ENCODE assay signal across 25 cellular contexts in genomic region chr10:109166935-109167334, GRCh38.
DNase-seq lines count a peak whose midpoint lies in the region; ATAC-seq and TF ChIP-seq lines count a peak whose summit lies in the region.
"Had no signal": no experiment of that assay in that cellular context is flagged by ENCODE, and none has a peak within 500 bp of the region (broad histone marks: within the 10 kb centered on the region; RNA-seq: fewer than 3 reads in every experiment).

No MANE protein-coding gene starts in this region.

- TF ChIP-seq POLR2A in IMR-90 (IDR thresholded peaks at IDR 0.05; ENCODE audit: low read depth, low read length) (no peak), erythroblast (IDR thresholded peaks at IDR 0.05; ENCODE audit: low read length) (no peak)

- intact Hi-C loops in A673 (cut with micrococcal nuclease; ENCODE audit: unreplicated experiment): no loop called here
- intact Hi-C loops in IMR-90 (cut with micrococcal nuclease): no loop called here

- H3K4me3 ChIP-seq in A673 (ENCODE audit: low read depth, low read length, poor library complexity, severe bottlenecking) (no peak overlapping the region), IMR-90 (ENCODE audit: insufficient read depth, low read depth, low read length) (no peak overlapping the region)
- H3K4me3 ChIP-seq: GM23338 had no signal

- no TSS peak for BruUV-seq in A673 (replicated peaks; lab: Mats Ljungman, UMichigan)
- no TSS peak for BruUV-seq in IMR-90 (replicated peaks; lab: Mats Ljungman, UMichigan)

- H3K27me3 ChIP-seq in A673 (replicated peaks; ENCODE audit: insufficient read depth, low read depth, low read length, poor library complexity) (no peaks in the 10 kb centered on the region), IMR-90 (ENCODE audit: control insufficient read depth, insufficient read depth, low read length) (no peaks in the 10 kb centered on the region)

- H3K4me2 ChIP-seq in IMR-90 (ENCODE audit: low read depth, low read length): no peak overlapping the region
- H3K4me2 ChIP-seq: GM23338 had no signal

- no peak overlapping the region for H4K5ac ChIP-seq in IMR-90 (ENCODE audit: low read depth, low read length)

- no peak overlapping the region for H2BK15ac ChIP-seq in IMR-90 (ENCODE audit: low read depth, low read length)

- H3K14ac ChIP-seq in IMR-90 (replicated peaks; ENCODE audit: low read depth, low read length): no peak overlapping the region

- H3K23ac ChIP-seq in IMR-90 (ENCODE audit: low read depth, low read length): no peak overlapping the region

- H3K27ac ChIP-seq in A673 (ENCODE audit: low read depth, low read length, poor library complexity, severe bottlenecking) (no peak overlapping the region), IMR-90 (ENCODE audit: insufficient read depth, low read length) (no peak overlapping the region)
- H3K27ac ChIP-seq: 22Rv1, RWPE1 had no signal

- no peak overlapping the region for H3K4ac ChIP-seq in IMR-90 (ENCODE audit: low read depth, low read length)

- H2AK5ac ChIP-seq in IMR-90 (ENCODE audit: low read depth, low read length): no peak overlapping the region

- in situ Hi-C loops in IMR-90 (cut with MboI; ENCODE audit: low sequenced_read_pairs): no loop called here

- dilution Hi-C loops in IMR-90 (cut with HindIII; ENCODE audit: low sequenced_read_pairs, unreplicated experiment): no loop called here

- POLR2A ChIA-PET in A673 (lab: Charles Lee; ENCODE audit: low non-redundant PET) (no interaction called here), IMR-90 (lab: Charles Lee; ENCODE audit: unreplicated experiment) (no interaction called here)

- no peaks in the 10 kb centered on the region for H4K20me1 ChIP-seq in IMR-90 (ENCODE audit: insufficient read depth, low read length)

- H3K18ac ChIP-seq in IMR-90 (ENCODE audit: low read depth, low read length): no peak overlapping the region

- DNase-seq in A673 (ENCODE audit: low spot score): peak; percentile 39
- peak; percentile 47 for DNase-seq in EL
- DNase-seq in IMR-90: peak; percentile 51
- peak; percentile 43 for DNase-seq in fibroblast of peridontal ligament (ENCODE audit: extremely low read depth)
- DNase-seq in OCI-M1 (lab: John Stamatoyannopoulos, UW): no peak
- DNase-seq in erythroblast (lab: John Stamatoyannopoulos, UW): no peak
- DNase-seq: ACHN; C1 segment of cervical spinal cord; CD4-positive, alpha-beta memory T cell; COR-L47; DMS53; H9; NCI-H1105; NCI-H146; NCI-H1930; NCI-H2107; NCI-H526; NCI-H82; SHP77 had no signal

- H4K91ac ChIP-seq in IMR-90 (ENCODE audit: insufficient read depth, low read depth, low read length): no peak overlapping the region

- ATAC-seq in IMR-90 (ENCODE audit: low read depth) (peak; percentile 95), HG03565 (IDR thresholded peaks at IDR 0.05; ENCODE audit: unreplicated experiment) (no peak), HG03439 (IDR thresholded peaks at IDR 0.05; ENCODE audit: unreplicated experiment) (no peak)
- ATAC-seq: GM23338, Panc1 had no signal

- no peak overlapping the region for H3K9ac ChIP-seq in IMR-90 (ENCODE audit: low read depth, low read length)

- H3K9me1 ChIP-seq in IMR-90 (ENCODE audit: insufficient read depth, low read length): no peaks in the 10 kb centered on the region

- CTCF ChIA-PET in A673 (lab: Charles Lee) (no interaction called here), IMR-90 (lab: Yijun Ruan, JAX) (interaction anchor here (0.7 kb wide), 1 partner anchor 892 kb away, joined by 3 read pairs; no protein-coding TSS in a partner anchor)

- no peaks in the 10 kb centered on the region for H3K79me1 ChIP-seq in IMR-90 (ENCODE audit: low read depth in 1 of 2, low read length in 2 of 2)

- H2BK20ac ChIP-seq in IMR-90 (ENCODE audit: low read depth, low read length): no peak overlapping the region

- no peak for TF ChIP-seq RAD21 in IMR-90 (IDR thresholded peaks at IDR 0.05; ENCODE audit: low read length)

- H2BK120ac ChIP-seq in IMR-90 (ENCODE audit: low read depth, low read length): no peak overlapping the region

- H3K4me1 ChIP-seq in A673 (ENCODE audit: insufficient read depth, low read length, poor library complexity, severe bottlenecking) (peaks cover 2% of the 10 kb centered on the region), IMR-90 (ENCODE audit: control insufficient read depth, insufficient read depth, low read length) (no peaks in the 10 kb centered on the region; the same call in 1 of the 2 replicates)

- H3K56ac ChIP-seq in IMR-90 (ENCODE audit: extremely low read depth, insufficient read depth, low read length): no peak overlapping the region

- H3K36me3 ChIP-seq in A673 (ENCODE audit: insufficient read depth, low read length, poor library complexity, severe bottlenecking): no peaks in the 10 kb centered on the region
- no peaks in the 10 kb centered on the region for H3K36me3 ChIP-seq in IMR-90 (ENCODE audit: control insufficient read depth, insufficient read depth, low read length)

- no peaks in the 10 kb centered on the region for H3K9me3 ChIP-seq in A673 (ENCODE audit: low read depth, low read length, poor library complexity, severe bottlenecking)
- no peaks in the 10 kb centered on the region for H3K9me3 ChIP-seq in IMR-90 (ENCODE audit: control insufficient read depth, insufficient read depth, low read length)

- no peak overlapping the region for H2AK9ac ChIP-seq in IMR-90 (replicated peaks; ENCODE audit: low read depth, low read length, poor library complexity)

- TF ChIP-seq CTCF in A673 (conservative IDR thresholded peaks at IDR 0.05; ENCODE audit: low read depth, low read length) (no peak), IMR-90 (conservative IDR thresholded peaks at IDR 0.05; ENCODE audit: low read depth, low read length) (no peak)

- H4K8ac ChIP-seq in IMR-90 (ENCODE audit: low read depth in 2 of 2, low read length in 2 of 2): no peak overlapping the region

- no peak overlapping the region for H2AFZ ChIP-seq in IMR-90 (replicated peaks; ENCODE audit: low read length, poor library complexity)
- H2AFZ ChIP-seq: GM23338 had no signal

- H2BK5ac ChIP-seq in IMR-90 (ENCODE audit: low read depth, low read length, poor library complexity, severe bottlenecking): no peak overlapping the region

TF ChIP-seq in IMR-90, 13 proteins besides CTCF, POLR2A, EP300 and RAD21:
- TF ChIP-seq MAFK (IDR thresholded peaks at IDR 0.05; ENCODE audit: low read depth, low read length) (peak; percentile 77), SMC3 (IDR thresholded peaks at IDR 0.05; ENCODE audit: low read depth, low read length) (no peak), CHD1 (IDR thresholded peaks at IDR 0.05; ENCODE audit: low read depth, low read length) (no peak), RFX5 (IDR thresholded peaks at IDR 0.05; ENCODE audit: low read depth, low read length) (no peak), MXI1 (IDR thresholded peaks at IDR 0.05; ENCODE audit: borderline replicate concordance, low read depth, low read length) (no peak)
- TF ChIP-seq, protein P1, sequence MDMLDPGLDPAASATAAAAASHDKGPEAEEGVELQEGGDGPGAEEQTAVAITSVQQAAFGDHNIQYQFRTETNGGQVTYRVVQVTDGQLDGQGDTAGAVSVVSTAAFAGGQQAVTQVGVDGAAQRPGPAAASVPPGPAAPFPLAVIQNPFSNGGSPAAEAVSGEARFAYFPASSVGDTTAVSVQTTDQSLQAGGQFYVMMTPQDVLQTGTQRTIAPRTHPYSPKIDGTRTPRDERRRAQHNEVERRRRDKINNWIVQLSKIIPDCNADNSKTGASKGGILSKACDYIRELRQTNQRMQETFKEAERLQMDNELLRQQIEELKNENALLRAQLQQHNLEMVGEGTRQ (IDR thresholded peaks at IDR 0.05; ENCODE audit: low read depth, low read length): no peak

Comparison
In these comparisons a context has a peak if more than half of its experiments do, and no peak if none do; other contexts are left out.
1. DNase-seq: peak in A673 (single experiment), EL (single experiment), IMR-90 (single experiment) and fibroblast of peridontal ligament (single experiment); none in OCI-M1 (single experiment) and erythroblast (0 of 2).